ENCODE assay signal across 8 cellular contexts in genomic region chr2:70964596-70965386, GRCh38. TPM values are rescaled to one million over a fixed set of nuclear protein-coding genes. Genes with fewer than 3 reads are reported as not detected.
DNase-seq lines count a peak whose midpoint lies in the region; ATAC-seq and TF ChIP-seq lines count a peak whose summit lies in the region.

No MANE protein-coding gene starts in this region.

- peaks cover 8% of the 10 kb centered on the region for H3K4me1 Mint-ChIP-seq in activated T-cell treated with anti-CD3 and anti-CD28 coated beads, Interleukin-2, amount 50 U/mL, for 24 hours (ENCODE audit: low read depth)
- H3K4me1 Mint-ChIP-seq in naive B cell = peaks cover 3 to 11% (median 9%) of the 10 kb centered on the region in 3 donors
- H3K4me1 Mint-ChIP-seq in stimulated activated effector memory CD8-positive, alpha-beta T cell treated with anti-CD3 and anti-CD28 coated beads, Interleukin-12 subunit alpha, Interleukin-12 subunit beta, amount 100 ng/mL, for 72 hours = peaks cover 9% of the 10 kb centered on the region

- DNase-seq in ELR (ENCODE audit: low read depth) = peak; percentile 77
- DNase-seq in HCEC 1CT = peak; percentile 65
- DNase-seq in NCI-H510A treated with DMSO at 0.1 percent for 48 hours (lab: John Stamatoyannopoulos, UW) = peak; percentile 74
- DNase-seq in activated T-cell treated with anti-CD3 and anti-CD28 coated beads, Interleukin-2, amount 50 U/mL, for 24 hours = peak; percentile 88
- DNase-seq in esophagus squamous epithelium (lab: John Stamatoyannopoulos, UW) = no peak
- DNase-seq in naive B cell = peak; percentile 74
- peak; percentile 85 to 89 for DNase-seq in stimulated activated effector memory CD8-positive, alpha-beta T cell treated with anti-CD3 and anti-CD28 coated beads, Interleukin-12 subunit alpha, Interleukin-12 subunit beta, amount 100 ng/mL, for 72 hours (ENCODE audit: low spot score in 2 of 2)
- DNase-seq in NCI-H1417 treated with DMSO at 0.1 percent for 48 hours (lab: John Stamatoyannopoulos, UW) = no peak

- TF ChIP-seq POLR2A in esophagus squamous epithelium (IDR thresholded peaks at IDR 0.05) = no peak

- H3K9me3 Mint-ChIP-seq in activated T-cell treated with anti-CD3 and anti-CD28 coated beads, Interleukin-2, amount 50 U/mL, for 24 hours = no peaks in the 10 kb centered on the region
- no peaks in the 10 kb centered on the region for H3K9me3 Mint-ChIP-seq in naive B cell
- H3K9me3 Mint-ChIP-seq in stimulated activated effector memory CD8-positive, alpha-beta T cell treated with anti-CD3 and anti-CD28 coated beads, Interleukin-12 subunit alpha, Interleukin-12 subunit beta, amount 100 ng/mL, for 72 hours = no peaks in the 10 kb centered on the region

- H3K27me3 Mint-ChIP-seq in activated T-cell treated with anti-CD3 and anti-CD28 coated beads, Interleukin-2, amount 50 U/mL, for 24 hours = peaks cover 30% of the 10 kb centered on the region
- peaks cover 33 to 58% (median 49%) of the 10 kb centered on the region in 3 donors for H3K27me3 Mint-ChIP-seq in naive B cell

- H3K36me3 Mint-ChIP-seq in activated T-cell treated with anti-CD3 and anti-CD28 coated beads, Interleukin-2, amount 50 U/mL, for 24 hours (ENCODE audit: low read depth) = no peaks in the 10 kb centered on the region
- H3K36me3 Mint-ChIP-seq in naive B cell = no peaks in the 10 kb centered on the region
- no peaks in the 10 kb centered on the region for H3K36me3 Mint-ChIP-seq in stimulated activated effector memory CD8-positive, alpha-beta T cell treated with anti-CD3 and anti-CD28 coated beads, Interleukin-12 subunit alpha, Interleukin-12 subunit beta, amount 100 ng/mL, for 72 hours

- 18 to 19% methylated on average over 20 to 29 of the region's 59 CpGs for WGBS in esophagus squamous epithelium, 2 donors

- H3K4me3 Mint-ChIP-seq in activated T-cell treated with anti-CD3 and anti-CD28 coated beads, Interleukin-2, amount 50 U/mL, for 24 hours = peak overlapping the region; percentile 81
- peak overlapping the region; percentile 73 to 91 (median 86) for H3K4me3 Mint-ChIP-seq in naive B cell
- H3K4me3 Mint-ChIP-seq in stimulated activated effector memory CD8-positive, alpha-beta T cell treated with anti-CD3 and anti-CD28 coated beads, Interleukin-12 subunit alpha, Interleukin-12 subunit beta, amount 100 ng/mL, for 72 hours = peak overlapping the region; percentile 76

- H3K4me3 ChIP-seq in esophagus squamous epithelium = peak overlapping the region; percentile 27 to 64 (median 48)

- TF ChIP-seq CTCF in esophagus squamous epithelium (IDR thresholded peaks at IDR 0.05) = peak; percentile 60 to 81 (median 75)

- H3K27ac ChIP-seq in esophagus squamous epithelium = no peak overlapping the region

- H3K9me3 ChIP-seq in esophagus squamous epithelium = no peaks in the 10 kb centered on the region

- H3K27ac Mint-ChIP-seq in activated T-cell treated with anti-CD3 and anti-CD28 coated beads, Interleukin-2, amount 50 U/mL, for 24 hours = no peak overlapping the region
- H3K27ac Mint-ChIP-seq in naive B cell = peak overlapping the region in 1 of 6 donors; percentile 68
- no peak overlapping the region for H3K27ac Mint-ChIP-seq in stimulated activated effector memory CD8-positive, alpha-beta T cell treated with anti-CD3 and anti-CD28 coated beads, Interleukin-12 subunit alpha, Interleukin-12 subunit beta, amount 100 ng/mL, for 72 hours

- intact Hi-C loops in esophagus squamous epithelium (cut with DNase I) = no loop called here

- peaks cover 0 to 61% (median 0%) of the 10 kb centered on the region in 4 donors for H3K27me3 ChIP-seq in esophagus squamous epithelium

- H3K36me3 ChIP-seq in esophagus squamous epithelium = no peaks in the 10 kb centered on the region

- H3K4me1 ChIP-seq in esophagus squamous epithelium = peaks cover 2 to 10% (median 3%) of the 10 kb centered on the region in 3 donors

- ATAC-seq in naive B cell (ENCODE audit: low read depth in 2 of 2) = peak; percentile 97 to 98
- ATAC-seq in stimulated activated effector memory CD8-positive, alpha-beta T cell treated with anti-CD3 and anti-CD28 coated beads, Interleukin-12 subunit alpha, Interleukin-12 subunit beta, amount 100 ng/mL, for 72 hours = peak; percentile 92

RNA-seq across cellular contexts. Expression of gene ANKRD53, which starts 13.6 kb away (rescaled TPM):
- under 1 TPM in 2 of 4 donors, not detected in 2; 0.18 to 0.76 TPM for total RNA-seq in esophagus squamous epithelium
- polyA plus RNA-seq in naive B cell (ENCODE audit: low read depth in 6 of 6) = not detected

RNA-seq across cellular contexts. Expression of gene ATP6V1B1, which starts 29.1 kb away (rescaled TPM):
- total RNA-seq in esophagus squamous epithelium = 1 to 10 TPM in 1 of 4 donors, under 1 TPM in 1, not detected in 2; 0.97 to 1.2 TPM
- not detected for polyA plus RNA-seq in naive B cell (ENCODE audit: low read depth in 6 of 6)

RNA-seq across cellular contexts. Expression of gene TEX261, which starts 29.9 kb away (rescaled TPM):
- total RNA-seq in esophagus squamous epithelium = 10 to 100 TPM; 22.6 to 33.3 (median 27.1) TPM
- polyA plus RNA-seq in naive B cell (ENCODE audit: low read depth in 6 of 6) = 10 to 100 TPM; 22.5 to 39.2 (median 31.4) TPM

Comparison
In these comparisons a context has a peak if more than half of its experiments do, and no peak if none do; other contexts are left out.
1. DNase-seq: peak in ELR (single experiment), HCEC 1CT (single experiment), NCI-H510A treated with DMSO at 0.1 percent for 48 hours (single experiment), activated T-cell treated with anti-CD3 and anti-CD28 coated beads, Interleukin-2, amount 50 U/mL, for 24 hours (single experiment), naive B cell (single experiment) and stimulated activated effector memory CD8-positive, alpha-beta T cell treated with anti-CD3 and anti-CD28 coated beads, Interleukin-12 subunit alpha, Interleukin-12 subunit beta, amount 100 ng/mL, for 72 hours (2 of 2); none in esophagus squamous epithelium (single experiment) and NCI-H1417 treated with DMSO at 0.1 percent for 48 hours (single experiment).
2. Peak in every context shown above with its lines, with median percentiles within 50 percentile points of each other: H3K4me3 Mint-ChIP-seq.